Comparison of ENCODE assay signal across 8 cellular contexts in the genomic region with DNA sequence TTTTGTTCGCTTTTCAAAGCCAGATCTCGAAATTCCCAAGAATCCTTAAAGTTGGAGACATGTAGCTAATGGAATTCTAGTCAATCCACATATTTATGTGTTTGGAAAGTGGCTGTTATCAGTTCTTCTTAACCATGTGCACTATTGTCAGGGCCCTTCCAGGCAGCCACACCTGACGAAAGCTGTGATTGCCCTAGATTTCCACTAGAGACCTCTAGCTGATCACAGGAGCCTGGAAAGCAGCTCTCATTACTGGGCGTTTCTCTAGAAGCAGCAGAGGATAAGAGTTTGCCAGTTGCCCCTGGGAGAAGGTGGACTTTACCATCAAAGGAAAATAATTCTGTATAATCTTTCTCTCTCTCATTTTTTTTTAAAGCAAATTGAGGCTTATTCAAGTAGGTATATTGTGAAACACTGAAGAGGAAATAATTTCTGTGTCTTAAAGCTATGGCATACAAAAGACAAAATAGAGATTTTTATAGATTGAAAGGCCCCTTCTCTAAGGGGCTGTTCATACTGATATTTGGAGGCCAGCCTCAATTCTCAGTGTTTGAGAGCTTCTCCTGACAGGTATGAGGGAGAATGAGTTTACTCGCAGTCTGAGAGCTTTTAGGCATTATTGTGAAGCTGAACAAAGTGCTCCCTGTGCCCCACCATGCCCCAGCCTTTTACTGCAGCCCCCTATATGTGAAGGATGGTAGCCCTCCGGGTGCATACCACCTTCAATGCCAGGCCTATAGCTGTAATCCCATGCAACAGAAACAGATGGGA.
A peak's percentile ranks its signal among the peaks of the same experiment; 100 is the strongest.
DNase-seq lines count a peak whose midpoint lies in the region; ATAC-seq and TF ChIP-seq lines count a peak whose summit lies in the region.

No MANE protein-coding gene starts in this region.

- peaks cover 9% of the 10 kb centered on the region for H3K27me3 Mint-ChIP-seq in nephron (ENCODE audit: low read depth)
- no peaks in the 10 kb centered on the region for H3K27me3 Mint-ChIP-seq in stimulated activated naive CD8-positive, alpha-beta T cell treated with anti-CD3 and anti-CD28 coated beads, Interleukin-15, amount 100 ng/mL, for 72 hours

- H3K4me3 ChIP-seq in AG04449 (ENCODE audit: low read depth, low read length) (no peak overlapping the region), HEK293 (ENCODE audit: low read depth, low read length) (no peak overlapping the region), PC-3 (ENCODE audit: low read length) (no peak overlapping the region), epithelial cell of proximal tubule (ENCODE audit: low read depth, low read length) (no peak overlapping the region)

- DNase-seq in AG04449 (ENCODE audit: low read depth, low spot score) (no peak), PC-3 (peak; percentile 69), epithelial cell of proximal tubule (ENCODE audit: low read depth) (peak; percentile 42), T-helper 9 cell (no peak)
- no peak for DNase-seq in effector CD4-positive, alpha-beta T cell
- no peak for DNase-seq in stimulated activated naive CD8-positive, alpha-beta T cell treated with anti-CD3 and anti-CD28 coated beads, Interleukin-15, amount 100 ng/mL, for 72 hours

- H3K27ac ChIP-seq in HEK293 (ENCODE audit: extremely low read depth, low read depth, low read length), result no peak overlapping the region
- H3K27ac ChIP-seq in PC-3 (ENCODE audit: low read length), result no peak overlapping the region

- no peaks in the 10 kb centered on the region for H4K20me1 ChIP-seq in PC-3 (ENCODE audit: low read length)

- no peaks in the 10 kb centered on the region for H3K9me3 Mint-ChIP-seq in nephron
- no peaks in the 10 kb centered on the region for H3K9me3 Mint-ChIP-seq in stimulated activated naive CD8-positive, alpha-beta T cell treated with anti-CD3 and anti-CD28 coated beads, Interleukin-15, amount 100 ng/mL, for 72 hours

- H3K36me3 ChIP-seq in HEK293 (ENCODE audit: control insufficient read depth in 2 of 2, insufficient read depth in 1 of 2, low read length in 2 of 2), result no peaks in the 10 kb centered on the region
- H3K36me3 ChIP-seq in PC-3 (ENCODE audit: low read depth, low read length), result no peaks in the 10 kb centered on the region

- peaks cover 30% of the 10 kb centered on the region for H3K4me1 Mint-ChIP-seq in nephron
- H3K4me1 Mint-ChIP-seq in stimulated activated naive CD8-positive, alpha-beta T cell treated with anti-CD3 and anti-CD28 coated beads, Interleukin-15, amount 100 ng/mL, for 72 hours, result no peaks in the 10 kb centered on the region

- no peaks in the 10 kb centered on the region for H3K27me3 ChIP-seq in PC-3 (ENCODE audit: low read length)

- CTCF ChIA-PET in AG04449 (lab: Yijun Ruan, JAX) (interaction anchor here (0.7 to 3.3 kb wide), 22 partner anchors 8 to 590 kb away, joined by 3 to 51 read pairs (median 4); partner anchors contain the start of gene PLK2), HEK293 (lab: Yijun Ruan, JAX) (interaction anchor here (0.5 to 2.8 kb wide), 26 partner anchors 10 to 836 kb away, joined by 3 to 35 read pairs (median 3); partner anchors contain the start of gene PLK2), PC-3 (lab: Charles Lee) (interaction anchor here (0.5 to 1.8 kb wide), 9 partner anchors 51 to 573 kb away, joined by 3 to 17 read pairs (median 4); no protein-coding TSS in a partner anchor)

- POLR2A ChIA-PET in AG04449 (lab: Yijun Ruan, JAX) (interaction anchor here (0.7 to 1.4 kb wide), 4 partner anchors 109 to 572 kb away, joined by 3 to 17 read pairs (median 4); partner anchors contain the start of gene PLK2), HEK293 (lab: Yijun Ruan, JAX) (interaction anchor here (1.4 kb wide), 1 partner anchor 572 kb away, joined by 8 read pairs; the partner anchor contains the start of gene PLK2), PC-3 (lab: Charles Lee; ENCODE audit: unreplicated experiment) (interaction anchor here (0.8 kb wide), 1 partner anchor 50 kb away, joined by 3 read pairs; no protein-coding TSS in a partner anchor)

- intact Hi-C loops in PC-3 (cut with micrococcal nuclease), result loop anchor here (1.0 to 10.0 kb wide), 8 partner anchors 47 to 591 kb away; partner anchors contain the start of gene PLK2

- TF ChIP-seq CTCF in AG04449 (IDR thresholded peaks at IDR 0.05; ENCODE audit: insufficient read depth, low read length, missing control alignments), result peak; percentile 60
- peak; percentile 30; the same call in 1 of the 2 replicates for TF ChIP-seq CTCF in HEK293 (tag by site-specific recombination; IDR thresholded peaks at IDR 0.05)
- peak; percentile 73 for TF ChIP-seq CTCF in PC-3 (conservative IDR thresholded peaks at IDR 0.05; ENCODE audit: low read depth, low read length)
- peak; percentile 85 for TF ChIP-seq CTCF in epithelial cell of proximal tubule (conservative IDR thresholded peaks at IDR 0.05; ENCODE audit: low read depth, low read length)
- peak; percentile 56 to 69 (median 64) for TF ChIP-seq CTCF in nephron (IDR thresholded peaks at IDR 0.05; ENCODE audit: unreplicated experiment in 3 of 3)

- no peaks in the 10 kb centered on the region for H3K79me2 ChIP-seq in PC-3 (ENCODE audit: low read length)

- H3K4me1 ChIP-seq in HEK293 (ENCODE audit: control insufficient read depth, insufficient read depth, low read length) (no peaks in the 10 kb centered on the region), PC-3 (ENCODE audit: insufficient read depth, low read length) (peaks cover 29% of the 10 kb centered on the region)

- H3K36me3 Mint-ChIP-seq in nephron (ENCODE audit: low read depth), result no peaks in the 10 kb centered on the region

- no peak overlapping the region for H2AFZ ChIP-seq in PC-3 (ENCODE audit: low read length)

- H3K9ac ChIP-seq in PC-3 (ENCODE audit: low read length), result no peak overlapping the region

- H3K4me3 Mint-ChIP-seq in nephron, result no peak overlapping the region
- no peak overlapping the region for H3K4me3 Mint-ChIP-seq in stimulated activated naive CD8-positive, alpha-beta T cell treated with anti-CD3 and anti-CD28 coated beads, Interleukin-15, amount 100 ng/mL, for 72 hours

- peak; percentile 89 for ATAC-seq in PC-3
- ATAC-seq in stimulated activated naive CD8-positive, alpha-beta T cell treated with anti-CD3 and anti-CD28 coated beads, Interleukin-15, amount 100 ng/mL, for 72 hours, result no peak

- H3K9me2 ChIP-seq in PC-3 (replicated peaks; ENCODE audit: low read length), result no peaks in the 10 kb centered on the region

- no TSS peak for BruUV-seq in PC-3 (replicated peaks; lab: Mats Ljungman, UMichigan)

- H3K9me3 ChIP-seq in HEK293 (ENCODE audit: control insufficient read depth, insufficient read depth, low read depth, low read length), result no peaks in the 10 kb centered on the region
- no peaks in the 10 kb centered on the region for H3K9me3 ChIP-seq in PC-3 (ENCODE audit: low read length)

- peak overlapping the region in 2 of 3 experiments; percentile 27 to 39 for H3K27ac Mint-ChIP-seq in nephron
- no peak overlapping the region for H3K27ac Mint-ChIP-seq in stimulated activated naive CD8-positive, alpha-beta T cell treated with anti-CD3 and anti-CD28 coated beads, Interleukin-15, amount 100 ng/mL, for 72 hours

- H3F3A ChIP-seq in PC-3 (ENCODE audit: low read length, unreplicated experiment), result no peaks in the 10 kb centered on the region

- H3K4me2 ChIP-seq in PC-3 (ENCODE audit: low read length), result no peak overlapping the region

TF ChIP-seq in HEK293, 187 proteins besides CTCF, POLR2A, EP300 and RAD21 (continues in another document):
- TF ChIP-seq ZNF600 (tag by site-specific recombination; IDR thresholded peaks at IDR 0.05) (no peak), ZNF133 (tag by site-specific recombination; IDR thresholded peaks at IDR 0.05) (no peak), GLIS2 (tag by site-specific recombination; IDR thresholded peaks at IDR 0.05) (no peak), KLF17 (tag by site-specific recombination; IDR thresholded peaks at IDR 0.05) (no peak)
- TF ChIP-seq, protein P1, sequence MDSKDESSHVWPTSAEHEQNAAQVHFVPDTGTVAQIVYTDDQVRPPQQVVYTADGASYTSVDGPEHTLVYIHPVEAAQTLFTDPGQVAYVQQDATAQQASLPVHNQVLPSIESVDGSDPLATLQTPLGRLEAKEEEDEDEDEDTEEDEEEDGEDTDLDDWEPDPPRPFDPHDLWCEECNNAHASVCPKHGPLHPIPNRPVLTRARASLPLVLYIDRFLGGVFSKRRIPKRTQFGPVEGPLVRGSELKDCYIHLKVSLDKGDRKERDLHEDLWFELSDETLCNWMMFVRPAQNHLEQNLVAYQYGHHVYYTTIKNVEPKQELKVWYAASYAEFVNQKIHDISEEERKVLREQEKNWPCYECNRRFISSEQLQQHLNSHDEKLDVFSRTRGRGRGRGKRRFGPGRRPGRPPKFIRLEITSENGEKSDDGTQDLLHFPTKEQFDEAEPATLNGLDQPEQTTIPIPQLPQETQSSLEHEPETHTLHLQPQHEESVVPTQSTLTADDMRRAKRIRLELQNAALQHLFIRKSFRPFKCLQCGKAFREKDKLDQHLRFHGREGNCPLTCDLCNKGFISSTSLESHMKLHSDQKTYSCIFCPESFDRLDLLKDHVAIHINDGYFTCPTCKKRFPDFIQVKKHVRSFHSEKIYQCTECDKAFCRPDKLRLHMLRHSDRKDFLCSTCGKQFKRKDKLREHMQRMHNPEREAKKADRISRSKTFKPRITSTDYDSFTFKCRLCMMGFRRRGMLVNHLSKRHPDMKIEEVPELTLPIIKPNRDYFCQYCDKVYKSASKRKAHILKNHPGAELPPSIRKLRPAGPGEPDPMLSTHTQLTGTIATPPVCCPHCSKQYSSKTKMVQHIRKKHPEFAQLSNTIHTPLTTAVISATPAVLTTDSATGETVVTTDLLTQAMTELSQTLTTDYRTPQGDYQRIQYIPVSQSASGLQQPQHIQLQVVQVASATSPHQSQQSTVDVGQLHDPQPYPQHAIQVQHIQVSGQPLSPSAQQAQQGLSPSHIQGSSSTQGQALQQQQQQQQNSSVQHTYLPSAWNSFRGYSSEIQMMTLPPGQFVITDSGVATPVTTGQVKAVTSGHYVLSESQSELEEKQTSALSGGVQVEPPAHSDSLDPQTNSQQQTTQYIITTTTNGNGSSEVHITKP (tag by site-specific recombination; IDR thresholded peaks at IDR 0.05), result peak; percentile 90

Comparison
In these comparisons a context has a peak if more than half of its experiments do, and no peak if none do; other contexts are left out.
1. DNase-seq: peak in PC-3 (single experiment) and epithelial cell of proximal tubule (single experiment); none in AG04449 (single experiment), effector CD4-positive, alpha-beta T cell (single experiment), stimulated activated naive CD8-positive, alpha-beta T cell treated with anti-CD3 and anti-CD28 coated beads, Interleukin-15, amount 100 ng/mL, for 72 hours (0 of 2) and T-helper 9 cell (single experiment).
2. CTCF ChIP-seq: peak in every context shown above with its lines; median percentile 85 in epithelial cell of proximal tubule; 73 in PC-3; 64 in nephron; 60 in AG04449; 30 in HEK293.
3. H3K27ac Mint-ChIP-seq: peak in nephron (2 of 3); none in stimulated activated naive CD8-positive, alpha-beta T cell treated with anti-CD3 and anti-CD28 coated beads, Interleukin-15, amount 100 ng/mL, for 72 hours (0 of 2).